ENCODE assay signal across 8 cellular contexts in genomic region chr16:75109732-75110243, GRCh38. TPM values are rescaled to one million over a fixed set of nuclear protein-coding genes. Genes with fewer than 3 reads are reported as not detected.
A peak's percentile ranks its signal among the peaks of the same experiment; 100 is the strongest.
DNase-seq lines count a peak whose midpoint lies in the region; ATAC-seq and TF ChIP-seq lines count a peak whose summit lies in the region.

No MANE protein-coding gene starts in this region.

- in situ Hi-C loops in transverse colon (cut with MboI; ENCODE audit: low pct_ligation_motif_present in 1 of 4, low pct_unique_long_range_greater_than_20kb in 1 of 4, low sequenced_read_pairs in 3 of 4): loop anchor here (5.0 to 25.0 kb wide), 3 partner anchors 107 to 397 kb away; partner anchors contain the start of genes ZNRF1 (in 2 of the 4) and MLKL (in 1 of the 4)

- peaks cover 18% of the 10 kb centered on the region for H3F3A ChIP-seq in Loucy (ENCODE audit: low read depth)

- peak overlapping the region; percentile 95 for H3K4me2 ChIP-seq in Loucy (ENCODE audit: low read depth, low read length, poor library complexity, severe bottlenecking)

- H3K27me3 ChIP-seq in Loucy (ENCODE audit: insufficient read depth, low read length, poor library complexity, severe bottlenecking): no peaks in the 10 kb centered on the region
- no peaks in the 10 kb centered on the region for H3K27me3 ChIP-seq in adrenal gland
- no peaks in the 10 kb centered on the region for H3K27me3 ChIP-seq in transverse colon

- peak in 1 of 2 donors; percentile 7 for TF ChIP-seq POLR2A in adrenal gland (IDR thresholded peaks at IDR 0.05)
- no peak for TF ChIP-seq POLR2A in transverse colon (IDR thresholded peaks at IDR 0.05)

- H3K4me3 ChIP-seq in Loucy (ENCODE audit: low read length, poor library complexity, severe bottlenecking) (peak overlapping the region; percentile 74), adrenal gland (no peak overlapping the region), transverse colon (no peak overlapping the region)

- no peaks in the 10 kb centered on the region for H3K9me3 ChIP-seq in Loucy (ENCODE audit: insufficient read depth, low read depth, low read length)
- no peaks in the 10 kb centered on the region for H3K9me3 ChIP-seq in adrenal gland (replicated peaks in 1 of 3)
- H3K9me3 ChIP-seq in transverse colon: no peaks in the 10 kb centered on the region

- intact Hi-C loops in adrenal gland (cut with DNase I): loop anchor here (5.0 to 10.0 kb wide), 3 partner anchors 55 to 295 kb away; partner anchors contain the start of gene ZNRF1 (in 2 of the 2)
- intact Hi-C loops in transverse colon (cut with DNase I; ENCODE audit: low total_unique reads): no loop called here

- H4K20me1 ChIP-seq in Loucy (ENCODE audit: insufficient read depth, low read length, poor library complexity, severe bottlenecking): peaks cover 14% of the 10 kb centered on the region

- H3K36me3 ChIP-seq in Loucy (ENCODE audit: insufficient read depth, low read length): peaks cover 38% of the 10 kb centered on the region; the same call in 1 of the 2 replicates
- no peaks in the 10 kb centered on the region for H3K36me3 ChIP-seq in adrenal gland (replicated peaks in 1 of 2)
- H3K36me3 ChIP-seq in transverse colon: no peaks in the 10 kb centered on the region

- H3K9ac ChIP-seq in Loucy (ENCODE audit: low read depth, low read length, poor library complexity, severe bottlenecking): peak overlapping the region; percentile 97

- 36 to 100% (median 40%) methylated on average over 1 to 10 of the region's 10 CpGs for WGBS in adrenal gland, 4 donors
- WGBS in transverse colon (ENCODE audit: low coverage in 1 of 2), 2 donors: 29 to 83% methylated on average over 1 to 10 of the region's 10 CpGs

- peak; percentile 47 to 82 (median 65) for DNase-seq in adrenal gland
- DNase-seq in left lobe of liver (ENCODE audit: low spot score): peak; percentile 77
- peak; percentile 80 for DNase-seq in transverse colon
- DNase-seq in OCI-M1 (lab: John Stamatoyannopoulos, UW): no peak
- no peak for DNase-seq in retina
- no peak for DNase-seq in HPDE6-E6E7 (ENCODE audit: extremely low spot score)

- H3K4me1 ChIP-seq in Loucy (ENCODE audit: insufficient read depth, low read length, poor library complexity, severe bottlenecking) (peaks cover 68% of the 10 kb centered on the region), adrenal gland (replicated peaks in 1 of 2) (peaks cover 36 to 75% of the 10 kb centered on the region in 2 donors), transverse colon (peaks cover 45 to 75% (median 54%) of the 10 kb centered on the region in 4 donors)

- peaks cover 78% of the 10 kb centered on the region for H3K79me2 ChIP-seq in Loucy (ENCODE audit: insufficient read depth, low read length)

- no peak for TF ChIP-seq CTCF in C4-2B (conservative IDR thresholded peaks at IDR 0.05)
- TF ChIP-seq CTCF in Loucy (conservative IDR thresholded peaks at IDR 0.05; ENCODE audit: low read length): 0 out of 2 replicates have a peak, but pooled peaks have one; percentile 13
- TF ChIP-seq CTCF in adrenal gland (IDR thresholded peaks at IDR 0.05): no peak
- TF ChIP-seq CTCF in transverse colon (IDR thresholded peaks at IDR 0.05): peak in 4 of 5 experiments; percentile 11 to 45 (median 14)

- no peak for TF ChIP-seq EP300 in transverse colon (IDR thresholded peaks at IDR 0.05; ENCODE audit: low read depth)

- no peaks in the 10 kb centered on the region for H3K9me2 ChIP-seq in Loucy (replicated peaks; ENCODE audit: low read depth, low read length)

- peak overlapping the region; percentile 83 for H3K27ac ChIP-seq in C4-2B
- peak overlapping the region; percentile 15 to 93 (median 77) for H3K27ac ChIP-seq in adrenal gland
- H3K27ac ChIP-seq in transverse colon: peak overlapping the region; percentile 69 to 90 (median 80)

- H2AFZ ChIP-seq in Loucy (ENCODE audit: low read length): no peak overlapping the region

- ATAC-seq in left lobe of liver: peak; percentile 60

RNA-seq across cellular contexts. Expression of gene LDHD, which starts 6.8 kb away (rescaled TPM):
- total RNA-seq in adrenal gland (10 to 100 TPM; 15.9 to 46.0 (median 23.4) TPM), left lobe of liver (113 TPM), transverse colon (100 to 1,000 TPM in 2 of 4 donors, 10 to 100 TPM in 2; 38.4 to 198 (median 104) TPM)
- polyA plus RNA-seq in adrenal gland: 10 to 100 TPM; 11.8 to 18.9 (median 12.1) TPM

RNA-seq across cellular contexts. Expression of gene ZFP1, which starts 38.5 kb away (rescaled TPM):
- total RNA-seq in adrenal gland: 10 to 100 TPM in 2 of 8 donors, 1 to 10 TPM in 6; 5.9 to 15.1 (median 8.7) TPM
- 10 to 100 TPM in 1 of 3 donors, 1 to 10 TPM in 2; 4.5 to 10.5 (median 6.9) TPM for polyA plus RNA-seq in adrenal gland
- total RNA-seq in left lobe of liver: 16.8 TPM
- total RNA-seq in transverse colon: 10 to 100 TPM in 1 of 4 donors, 1 to 10 TPM in 3; 1.1 to 56.7 (median 6.3) TPM

Comparison
In these comparisons a context has a peak if more than half of its experiments do, and no peak if none do; other contexts are left out.
1. CTCF ChIP-seq: peak in Loucy (single experiment) and transverse colon (4 of 5); none in C4-2B (single experiment) and adrenal gland (0 of 6).
2. DNase-seq: peak in adrenal gland (7 of 7), left lobe of liver (single experiment) and transverse colon (single experiment); none in OCI-M1 (single experiment), retina (single experiment) and HPDE6-E6E7 (single experiment).
3. Peak in every context shown above with its lines, with median percentiles within 50 percentile points of each other: H3K27ac ChIP-seq.